In the genomic region with DNA sequence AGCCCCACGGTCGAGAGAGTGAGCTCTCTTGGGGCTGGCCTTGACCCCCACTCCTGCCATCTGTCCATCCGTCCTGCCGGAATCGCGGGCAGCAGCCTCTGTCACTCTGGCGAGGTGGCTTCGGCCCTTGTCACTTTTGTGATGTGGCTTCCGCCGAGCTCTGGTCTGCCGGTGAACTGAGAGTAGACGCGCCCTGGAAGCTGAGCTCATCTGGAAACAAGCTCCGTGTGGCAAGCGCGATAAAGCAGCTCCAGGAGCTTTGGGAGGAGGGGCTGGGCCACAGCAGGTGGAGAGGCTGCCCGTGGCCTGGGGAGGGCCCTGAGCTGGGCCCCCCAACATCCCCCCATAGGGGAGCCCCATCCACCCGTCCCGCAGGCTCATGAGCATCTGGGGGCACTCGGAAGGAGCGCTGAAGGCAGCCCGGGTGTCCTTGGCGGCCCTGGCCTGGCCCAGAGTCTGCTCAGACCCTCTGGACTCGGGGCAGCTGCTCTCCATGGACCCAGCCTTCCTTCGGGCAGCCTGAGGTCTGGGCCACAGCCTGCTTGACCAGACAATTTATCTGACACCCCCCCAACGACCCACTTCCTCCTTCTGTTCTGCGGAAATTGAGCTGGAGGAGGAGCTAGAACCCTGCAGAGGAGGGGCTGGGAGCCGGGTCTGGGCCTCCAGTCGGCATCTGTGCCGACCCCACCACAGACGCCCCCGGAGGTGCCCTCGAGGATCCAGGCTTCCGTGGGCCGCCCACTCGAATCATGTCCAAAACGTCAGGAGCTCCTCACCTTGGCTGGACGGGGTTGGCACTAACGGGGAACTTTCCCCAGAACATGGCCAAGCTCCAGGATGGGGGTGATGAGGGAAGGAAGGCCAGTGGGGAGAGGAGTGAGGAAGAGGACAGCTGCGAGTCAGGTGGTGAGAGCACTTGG, we compare ENCODE assay signal across 9 cellular contexts.
A peak's percentile ranks its signal among the peaks of the same experiment; 100 is the strongest.
DNase-seq lines count a peak whose midpoint lies in the region; ATAC-seq and FAIRE-seq lines count a peak whose summit lies in the region.
"Had no signal": no experiment of that assay in that cellular context is flagged by ENCODE, and none has a peak within 500 bp of the region (broad histone marks: within the 10 kb centered on the region; RNA-seq: fewer than 3 reads in every experiment).

No MANE protein-coding gene starts in this region.

- H3K9me3 ChIP-seq in KOPT-K1 (ENCODE audit: insufficient read depth, low read length, poor library complexity, severe bottlenecking), result no peaks in the 10 kb centered on the region

- peak overlapping the region; percentile 61 for H3K27ac ChIP-seq in KOPT-K1 (ENCODE audit: low read depth, low read length, poor library complexity, severe bottlenecking)

- H3K36me3 ChIP-seq in KOPT-K1 (ENCODE audit: insufficient read depth, low read length), result no peaks in the 10 kb centered on the region

- FAIRE-seq in urothelium cell line (lab: Jason Lieb, UNC), result no peak

- DNase-seq in activated CD4-positive, alpha-beta T cell treated with anti-CD3 and anti-CD28 coated beads for 1 hour, result peak; percentile 34
- DNase-seq in germinal center (ENCODE audit: low spot score) (peak; percentile 36), NK-92 (lab: John Stamatoyannopoulos, UW; ENCODE audit: unreplicated experiment) (no peak), NCI-H774 (lab: John Stamatoyannopoulos, UW) (no peak), urothelium cell line (ENCODE audit: low spot score) (no peak)
- peak; percentile 44 for DNase-seq in stimulated activated CD4-positive, alpha-beta T cell treated with anti-CD3 and anti-CD28 coated beads, Interleukin-4, amount 100 ng/mL, for 1 hour
- DNase-seq: NCI-H526 treated with DMSO at 0.1 percent for 48 hours had no signal

- no peak for ATAC-seq in GM19328 (IDR thresholded peaks at IDR 0.05; ENCODE audit: unreplicated experiment)

Comparison
In these comparisons a context has a peak if more than half of its experiments do, and no peak if none do; other contexts are left out.
1. DNase-seq: peak in activated CD4-positive, alpha-beta T cell treated with anti-CD3 and anti-CD28 coated beads for 1 hour (single experiment), germinal center (single experiment) and stimulated activated CD4-positive, alpha-beta T cell treated with anti-CD3 and anti-CD28 coated beads, Interleukin-4, amount 100 ng/mL, for 1 hour (single experiment); none in NK-92 (single experiment), NCI-H774 (single experiment) and urothelium cell line (single experiment).